24 cellular contexts compared by ENCODE assay signal in genomic region chrX:147378767-147379166, GRCh38.
DNase-seq lines count a peak whose midpoint lies in the region; ATAC-seq, FAIRE-seq and TF ChIP-seq lines count a peak whose summit lies in the region.
"Had no signal": no experiment of that assay in that cellular context is flagged by ENCODE, and none has a peak within 500 bp of the region (broad histone marks: within the 10 kb centered on the region; RNA-seq: fewer than 3 reads in every experiment).

No MANE protein-coding gene starts in this region.

- H3K4me2 ChIP-seq in HepG2 (ENCODE audit: low read depth, low read length) (no peak overlapping the region), GM12878 (ENCODE audit: control insufficient read depth, insufficient read depth) (no peak overlapping the region)
- H3K4me2 ChIP-seq: BLaER1 had no signal

- H4K20me1 ChIP-seq in HepG2 (ENCODE audit: insufficient read depth, low read length) (no peaks in the 10 kb centered on the region), GM12878 (ENCODE audit: control insufficient read depth, insufficient read depth) (no peaks in the 10 kb centered on the region)
- H4K20me1 ChIP-seq: BLaER1 had no signal

- H3K4me3 ChIP-seq in HepG2 (replicated peaks in 1 of 3; ENCODE audit: insufficient read depth in 1 of 3, low read depth in 2 of 3, low read length in 3 of 3) (no peak overlapping the region), right lobe of liver (no peak overlapping the region), GM12878 (no peak overlapping the region), gastrocnemius medialis (no peak overlapping the region)
- H3K4me3 ChIP-seq: BLaER1 had no signal

- no peak overlapping the region for H3K9ac ChIP-seq in HepG2 (ENCODE audit: insufficient read depth, low read depth, low read length)
- no peak overlapping the region for H3K9ac ChIP-seq in GM12878 (ENCODE audit: control insufficient read depth, insufficient read depth, low read length)
- H3K9ac ChIP-seq: BLaER1 had no signal

- POLR2A ChIA-PET in HepG2 (lab: Yijun Ruan, JAX): no interaction called here
- POLR2A ChIA-PET in GM12878 (lab: Charles Lee): no interaction called here

- peaks cover 6% of the 10 kb centered on the region for H3K9me3 ChIP-seq in HepG2 (ENCODE audit: low read length)
- H3K9me3 ChIP-seq in right lobe of liver: no peaks in the 10 kb centered on the region
- no peaks in the 10 kb centered on the region; the same call in 2 of the 3 replicates for H3K9me3 ChIP-seq in GM12878 (replicated peaks; ENCODE audit: control insufficient read depth, insufficient read depth, low read length)
- no peaks in the 10 kb centered on the region for H3K9me3 ChIP-seq in gastrocnemius medialis
- H3K9me3 ChIP-seq: BE2C, BLaER1 had no signal

- 21% methylated on average over 5 of the region's 5 CpGs for WGBS in HepG2 (ENCODE audit: low lambda C conversion rate)
- 37% methylated on average over 5 of the region's 5 CpGs for WGBS in right lobe of liver (ENCODE audit: insufficient coverage, low coverage, low lambda C conversion rate, missing lambda C conversion rate)
- WGBS in GM12878 (ENCODE audit: insufficient coverage, insufficient replicate concordance, low lambda C conversion rate, missing lambda C conversion rate): 31% methylated on average over 5 of the region's 5 CpGs

- CTCF ChIA-PET in HepG2 (lab: Yijun Ruan, JAX; ENCODE audit: low intra/inter-chr PET ratio, low total read pairs) (no interaction called here), GM12878 (lab: Yijun Ruan, JAX) (no interaction called here)

- H3K27me3 ChIP-seq in HepG2 (ENCODE audit: control insufficient read depth in 1 of 2, insufficient read depth in 2 of 2, low read length in 2 of 2): no peaks in the 10 kb centered on the region
- peaks cover 0 to 6% of the 10 kb centered on the region in 2 donors for H3K27me3 ChIP-seq in right lobe of liver
- H3K27me3 ChIP-seq in GM12878 (replicated peaks in 1 of 2; ENCODE audit: control insufficient read depth in 2 of 2, insufficient read depth in 2 of 2, low read length in 1 of 2): no peaks in the 10 kb centered on the region
- H3K27me3 ChIP-seq in gastrocnemius medialis: no peaks in the 10 kb centered on the region
- H3K27me3 ChIP-seq: BE2C had no signal

- SMC1A ChIA-PET in GM12878 (lab: Charles Lee; ENCODE audit: uncharacterized antibody, unreplicated experiment): no interaction called here

- TF ChIP-seq POLR2A in HepG2 (IDR thresholded peaks at IDR 0.05; ENCODE audit: insufficient read depth in 1 of 2, low read depth in 2 of 2, low read length in 2 of 2) (no peak), right lobe of liver (IDR thresholded peaks at IDR 0.05) (no peak), GM12878 (IDR thresholded peaks at IDR 0.05; ENCODE audit: low read depth, low read length) (no peak), gastrocnemius medialis (IDR thresholded peaks at IDR 0.05) (no peak)

- H2AFZ ChIP-seq in HepG2 (ENCODE audit: low read length): no peak overlapping the region
- H2AFZ ChIP-seq in GM12878 (ENCODE audit: control insufficient read depth, low read depth, low read length): no peak overlapping the region

- TF ChIP-seq RAD21 in HepG2 (CRISPR knock-in tag; IDR thresholded peaks at IDR 0.05): no peak
- no peak for TF ChIP-seq RAD21 in GM12878 (IDR thresholded peaks at IDR 0.05; ENCODE audit: insufficient read depth, low read depth, low read length)

- FAIRE-seq in HepG2 (lab: Jason Lieb, UNC) (no peak), GM12878 (lab: Jason Lieb, UNC) (no peak), colon (lab: Jason Lieb, UNC) (peak; percentile 33)
- FAIRE-seq: GM12891, GM19239 had no signal

- ATAC-seq in HepG2 (no peak), right lobe of liver (no peak), GM12878 (no peak), HG03196 (IDR thresholded peaks at IDR 0.05; ENCODE audit: unreplicated experiment) (no peak), gastrocnemius medialis (no peak)

- RAD21 ChIA-PET in GM12878 (lab: Charles Lee; ENCODE audit: unreplicated experiment): no interaction called here

- no peak for TF ChIP-seq CTCF in HepG2 (CRISPR knock-in tag; IDR thresholded peaks at IDR 0.05)
- TF ChIP-seq CTCF in right lobe of liver (IDR thresholded peaks at IDR 0.05): no peak
- TF ChIP-seq CTCF in GM12878 (IDR thresholded peaks at IDR 0.05 in 2 of 3, conservative IDR thresholded peaks at IDR 0.05 in 1 of 3; ENCODE audit: control insufficient read depth in 2 of 3, extremely low read depth in 1 of 3, insufficient read depth in 1 of 3, low read depth in 3 of 3, low read length in 3 of 3): no peak
- TF ChIP-seq CTCF in gastrocnemius medialis (IDR thresholded peaks at IDR 0.05 in 4 of 5, conservative IDR thresholded peaks at IDR 0.05 in 1 of 5): no peak

- DNase-seq in HepG2 (ENCODE audit: low spot score) (no peak), right lobe of liver (no peak), GM12878 (ENCODE audit: low read depth, low spot score) (no peak), gastrocnemius medialis (no peak)
- DNase-seq: ACHN; BE2C; C1 segment of cervical spinal cord; CD4-positive, alpha-beta memory T cell; CD4-positive, CD25-positive, alpha-beta regulatory T cell; CD8-positive, alpha-beta memory T cell; COR-L47; DMS 273 treated with DMSO at 0.1 percent for 48 hours; DMS153; DMS53; DMS79; DND-41; EL; GDM1 had no signal

- H3K36me3 ChIP-seq in HepG2 (replicated peaks in 1 of 2; ENCODE audit: control insufficient read depth in 1 of 2, insufficient read depth in 2 of 2, low read length in 2 of 2): no peaks in the 10 kb centered on the region
- H3K36me3 ChIP-seq in right lobe of liver: no peaks in the 10 kb centered on the region
- no peaks in the 10 kb centered on the region for H3K36me3 ChIP-seq in GM12878 (ENCODE audit: control insufficient read depth in 2 of 2, insufficient read depth in 2 of 2, low read length in 1 of 2)
- H3K36me3 ChIP-seq in gastrocnemius medialis: no peaks in the 10 kb centered on the region
- H3K36me3 ChIP-seq: BE2C, BLaER1 had no signal

- H3K79me2 ChIP-seq in HepG2 (ENCODE audit: insufficient read depth, low read length) (no peaks in the 10 kb centered on the region), GM12878 (ENCODE audit: control insufficient read depth, insufficient read depth, low read length) (no peaks in the 10 kb centered on the region)

- H3K4me1 ChIP-seq in HepG2 (ENCODE audit: insufficient read depth, low read length): no peaks in the 10 kb centered on the region
- no peaks in the 10 kb centered on the region for H3K4me1 ChIP-seq in right lobe of liver
- no peaks in the 10 kb centered on the region for H3K4me1 ChIP-seq in GM12878 (ENCODE audit: control insufficient read depth, insufficient read depth, low read length)
- no peaks in the 10 kb centered on the region for H3K4me1 ChIP-seq in gastrocnemius medialis
- H3K4me1 ChIP-seq: BE2C, BLaER1 had no signal

- intact Hi-C loops in HepG2 (cut with micrococcal nuclease; ENCODE audit: unreplicated experiment) (no loop called here), right lobe of liver (cut with DNase I) (no loop called here), GM12878 (cut with micrococcal nuclease; ENCODE audit: unreplicated experiment) (no loop called here), gastrocnemius medialis (cut with DNase I; ENCODE audit: low total_unique reads) (no loop called here)

- TF ChIP-seq EP300 in HepG2 (IDR thresholded peaks at IDR 0.05; ENCODE audit: low read depth in 2 of 2, low read length in 2 of 2): no peak
- TF ChIP-seq EP300 in HepG2 (CRISPR knock-in tag; IDR thresholded peaks at IDR 0.05; ENCODE audit: borderline replicate concordance): no peak
- TF ChIP-seq EP300 in GM12878 (IDR thresholded peaks at IDR 0.05; ENCODE audit: borderline replicate concordance in 1 of 2, control insufficient read depth in 1 of 2, low read depth in 2 of 2, low read length in 2 of 2): no peak

- BruUV-seq in HepG2 (replicated peaks; lab: Mats Ljungman, UMichigan) (no TSS peak), GM12878 (replicated peaks; lab: Mats Ljungman, UMichigan) (no TSS peak)

- H3K27ac ChIP-seq in HepG2 (ENCODE audit: extremely low read length, insufficient read depth, low read length) (no peak overlapping the region), right lobe of liver (no peak overlapping the region), GM12878 (ENCODE audit: control insufficient read depth, insufficient read depth) (no peak overlapping the region), gastrocnemius medialis (no peak overlapping the region)
- H3K27ac ChIP-seq: 22Rv1, BLaER1 had no signal

- in situ Hi-C loops in HepG2 (cut with HindIII; ENCODE audit: extremely low pct_ligation_motif_present, low pct_unique_long_range_greater_than_20kb): no loop called here
- in situ Hi-C loops in GM12878 (cut with MboI): no loop called here
- in situ Hi-C loops in gastrocnemius medialis (cut with MboI; ENCODE audit: low sequenced_read_pairs in 4 of 4): no loop called here

TF ChIP-seq in HepG2, 621 proteins besides CTCF, POLR2A, EP300 and RAD21:
- TF ChIP-seq SYNCRIP (IDR thresholded peaks at IDR 0.05; ENCODE audit: insufficient read depth, low read depth, low read length): no peak
- peak; percentile 44; the same call in 1 of the 2 replicates for TF ChIP-seq RAD51 (IDR thresholded peaks at IDR 0.05; ENCODE audit: borderline replicate concordance)

TF ChIP-seq in GM12878, 131 proteins besides CTCF, POLR2A, EP300 and RAD21:
- TF ChIP-seq RAD51 (IDR thresholded peaks at IDR 0.05) (peak; percentile 54; the same call in 1 of the 2 replicates), STAT3 (IDR thresholded peaks at IDR 0.05; ENCODE audit: low read depth, low read length) (no peak)

Comparison
In these comparisons a context has a peak if more than half of its experiments do, and no peak if none do; other contexts are left out.
1. Of the 75 proteins assayed by ChIP-seq in both HepG2 and GM12878: peak only in HepG2: none; only in GM12878: none; in both: RAD51; in neither: 74.